ENCODE assay signal across 20 cellular contexts in genomic region chr20:17866234-17867001, GRCh38.
DNase-seq lines count a peak whose midpoint lies in the region; ATAC-seq, FAIRE-seq and TF ChIP-seq lines count a peak whose summit lies in the region.
"Had no signal": no experiment of that assay in that cellular context is flagged by ENCODE, and none has a peak within 500 bp of the region (broad histone marks: within the 10 kb centered on the region; RNA-seq: fewer than 3 reads in every experiment).

No MANE protein-coding gene starts in this region.

- H3K4me2 ChIP-seq in HepG2 (ENCODE audit: low read depth, low read length) = no peak overlapping the region

- H3K4me3 ChIP-seq in HepG2 (replicated peaks in 1 of 3; ENCODE audit: insufficient read depth in 1 of 3, low read depth in 2 of 3, low read length in 3 of 3) (no peak overlapping the region), right lobe of liver (no peak overlapping the region), left lung (no peak overlapping the region)
- H3K4me3 ChIP-seq: SJCRH30 had no signal

- CTCF ChIA-PET in HepG2 (lab: Yijun Ruan, JAX; ENCODE audit: low intra/inter-chr PET ratio, low total read pairs) = no interaction called here

- in situ Hi-C loops in HepG2 (cut with HindIII; ENCODE audit: extremely low pct_ligation_motif_present, low pct_unique_long_range_greater_than_20kb) = no loop called here

- H3K4me1 Mint-ChIP-seq in brain = peaks cover 33% of the 10 kb centered on the region
- H3K4me1 Mint-ChIP-seq in nephron = peaks cover 58% of the 10 kb centered on the region

- H3K79me2 ChIP-seq in HepG2 (ENCODE audit: insufficient read depth, low read length) = no peaks in the 10 kb centered on the region

- no peak overlapping the region for H3K4me3 Mint-ChIP-seq in brain
- H3K4me3 Mint-ChIP-seq in nephron = no peak overlapping the region
- H3K4me3 Mint-ChIP-seq: CD4-positive, CD25-positive, alpha-beta regulatory T cell had no signal

- no peak for TF ChIP-seq RAD21 in HepG2 (CRISPR knock-in tag; IDR thresholded peaks at IDR 0.05)

- H3K27me3 Mint-ChIP-seq in brain = peaks cover 25% of the 10 kb centered on the region
- peaks cover 6% of the 10 kb centered on the region for H3K27me3 Mint-ChIP-seq in nephron (ENCODE audit: low read depth)

- 91% methylated on average over 7 of the region's 7 CpGs for WGBS in HepG2 (ENCODE audit: low lambda C conversion rate)
- WGBS in right lobe of liver (ENCODE audit: insufficient coverage, low coverage, low lambda C conversion rate, missing lambda C conversion rate) = 83% methylated on average over 6 of the region's 7 CpGs

- TF ChIP-seq POLR2A in HepG2 (IDR thresholded peaks at IDR 0.05; ENCODE audit: insufficient read depth in 1 of 2, low read depth in 2 of 2, low read length in 2 of 2) (no peak), right lobe of liver (IDR thresholded peaks at IDR 0.05) (no peak)

- H3K27ac Mint-ChIP-seq in brain (peak overlapping the region in 3 of 5 experiments; percentile 23 to 57 (median 26)), nephron (peak overlapping the region in 2 of 3 experiments; percentile 66 to 88)
- H3K27ac Mint-ChIP-seq: CD4-positive, CD25-positive, alpha-beta regulatory T cell had no signal

- H3K9me3 Mint-ChIP-seq in brain (peaks cover 0 to 4% (median 0%) of the 10 kb centered on the region in 5 experiments), nephron (no peaks in the 10 kb centered on the region)
- H3K9me3 Mint-ChIP-seq: CD4-positive, CD25-positive, alpha-beta regulatory T cell; IgD-negative memory B cell had no signal

- TF ChIP-seq EP300 in HepG2 (IDR thresholded peaks at IDR 0.05; ENCODE audit: low read depth in 2 of 2, low read length in 2 of 2) (no peak), HepG2 (CRISPR knock-in tag; IDR thresholded peaks at IDR 0.05; ENCODE audit: borderline replicate concordance) (no peak)

- no peak for TF ChIP-seq CTCF in HepG2 (CRISPR knock-in tag; IDR thresholded peaks at IDR 0.05)
- no peak for TF ChIP-seq CTCF in right lobe of liver (IDR thresholded peaks at IDR 0.05)
- TF ChIP-seq CTCF in brain (conservative IDR thresholded peaks at IDR 0.05) = no peak
- no peak for TF ChIP-seq CTCF in nephron (IDR thresholded peaks at IDR 0.05; ENCODE audit: unreplicated experiment in 3 of 3)
- TF ChIP-seq CTCF in left lung (IDR thresholded peaks at IDR 0.05) = no peak

- H3K36me3 Mint-ChIP-seq in brain = no peaks in the 10 kb centered on the region
- no peaks in the 10 kb centered on the region for H3K36me3 Mint-ChIP-seq in nephron (ENCODE audit: low read depth)
- H3K36me3 Mint-ChIP-seq: CD4-positive, CD25-positive, alpha-beta regulatory T cell; IgD-negative memory B cell had no signal

- no peaks in the 10 kb centered on the region for H3K9me3 ChIP-seq in HepG2 (ENCODE audit: low read length)
- H3K9me3 ChIP-seq in right lobe of liver = no peaks in the 10 kb centered on the region
- H3K9me3 ChIP-seq in left lung = no peaks in the 10 kb centered on the region
- H3K9me3 ChIP-seq: SJCRH30 had no signal

- no TSS peak for BruUV-seq in HepG2 (replicated peaks; lab: Mats Ljungman, UMichigan)

- H3K4me1 ChIP-seq in HepG2 (ENCODE audit: insufficient read depth, low read length) (peaks cover 77% of the 10 kb centered on the region), right lobe of liver (peaks cover 0 to 23% (median 9%) of the 10 kb centered on the region in 4 donors), left lung (peaks cover 2 to 6% of the 10 kb centered on the region in 2 donors)
- H3K4me1 ChIP-seq: SJCRH30 had no signal

- H4K20me1 ChIP-seq in HepG2 (ENCODE audit: insufficient read depth, low read length) = no peaks in the 10 kb centered on the region

- no peak overlapping the region for H2AFZ ChIP-seq in HepG2 (ENCODE audit: low read length)

- H3K36me3 ChIP-seq in HepG2 (replicated peaks in 1 of 2; ENCODE audit: control insufficient read depth in 1 of 2, insufficient read depth in 2 of 2, low read length in 2 of 2) (no peaks in the 10 kb centered on the region), right lobe of liver (no peaks in the 10 kb centered on the region), left lung (no peaks in the 10 kb centered on the region)
- H3K36me3 ChIP-seq: SJCRH30 had no signal

- POLR2A ChIA-PET in HepG2 (lab: Yijun Ruan, JAX) = interaction anchor here (0.8 to 18.0 kb wide), 5 partner anchors 4 to 184 kb away, joined by 3 to 763 read pairs (median 724); partner anchors contain the start of gene RRBP1

- no peak for FAIRE-seq in HepG2 (lab: Jason Lieb, UNC)
- FAIRE-seq: RCC 7860 had no signal

- DNase-seq in HepG2 (ENCODE audit: low spot score) (no peak), right lobe of liver (no peak), left lung (no peak), NCI-H146 (lab: John Stamatoyannopoulos, UW) (no peak)
- no peak for DNase-seq in activated CD4-positive, alpha-beta T cell treated with anti-CD3 and anti-CD28 coated beads for 4 hours
- DNase-seq: CD4-positive, CD25-positive, alpha-beta regulatory T cell; COR-L47; DMS79; GOT3; Karpas-422; NCI-H187; NCI-H446; NCI-H526 treated with DMSO at 0.1 percent for 48 hours; OCI-M1; SJCRH30 had no signal

- intact Hi-C loops in HepG2 (cut with micrococcal nuclease; ENCODE audit: unreplicated experiment) = no loop called here
- intact Hi-C loops in right lobe of liver (cut with DNase I) = loop anchor here in 1 of 2 donors (10.0 kb wide), 1 partner anchor 182 kb away; the partner anchor contains the start of gene RRBP1
- intact Hi-C loops in left lung (cut with DNase I) = no loop called here

- H3K27me3 ChIP-seq in HepG2 (ENCODE audit: control insufficient read depth in 1 of 2, insufficient read depth in 2 of 2, low read length in 2 of 2) = no peaks in the 10 kb centered on the region
- no peaks in the 10 kb centered on the region for H3K27me3 ChIP-seq in right lobe of liver
- H3K27me3 ChIP-seq in left lung = no peaks in the 10 kb centered on the region

- ATAC-seq in HepG2 (no peak), right lobe of liver (no peak), GM19452 (IDR thresholded peaks at IDR 0.05; ENCODE audit: unreplicated experiment) (no peak), left lung (no peak)

- no peak overlapping the region for H3K9ac ChIP-seq in HepG2 (ENCODE audit: insufficient read depth, low read depth, low read length)

- H3K27ac ChIP-seq in HepG2 (ENCODE audit: extremely low read length, insufficient read depth, low read length) (no peak overlapping the region), right lobe of liver (no peak overlapping the region), left lung (no peak overlapping the region)
- H3K27ac ChIP-seq: SJCRH30 had no signal

TF ChIP-seq in HepG2, 621 proteins besides CTCF, POLR2A, EP300 and RAD21 (continues in another document):
- TF ChIP-seq ZNF768 (CRISPR knock-in tag; IDR thresholded peaks at IDR 0.05) (peak; percentile 92), ARID4A (CRISPR knock-in tag; IDR thresholded peaks at IDR 0.05; ENCODE audit: borderline replicate concordance) (0 out of 2 replicates have a peak, but pooled peaks have one; percentile 26), REL (CRISPR knock-in tag; conservative IDR thresholded peaks at IDR 0.05) (no peak), ZNF274 (CRISPR knock-in tag; IDR thresholded peaks at IDR 0.05) (0 out of 2 replicates have a peak, but pooled peaks have one; percentile 53), MAX (IDR thresholded peaks at IDR 0.05) (no peak), ZBTB38 (CRISPR knock-in tag; IDR thresholded peaks at IDR 0.05) (peak; percentile 56; the same call in 1 of the 2 replicates), EED (CRISPR knock-in tag; IDR thresholded peaks at IDR 0.05) (no peak), ZBTB20 (CRISPR knock-in tag; IDR thresholded peaks at IDR 0.05; ENCODE audit: borderline replicate concordance, low read depth) (no peak), KAT8 (CRISPR knock-in tag; IDR thresholded peaks at IDR 0.05) (no peak), ZNF569 (CRISPR knock-in tag; IDR thresholded peaks at IDR 0.05; ENCODE audit: borderline replicate concordance) (no peak), ZMYM3 (CRISPR knock-in tag; IDR thresholded peaks at IDR 0.05) (peak; percentile 92)
